8 cellular contexts compared by ENCODE assay signal in the genomic region with DNA sequence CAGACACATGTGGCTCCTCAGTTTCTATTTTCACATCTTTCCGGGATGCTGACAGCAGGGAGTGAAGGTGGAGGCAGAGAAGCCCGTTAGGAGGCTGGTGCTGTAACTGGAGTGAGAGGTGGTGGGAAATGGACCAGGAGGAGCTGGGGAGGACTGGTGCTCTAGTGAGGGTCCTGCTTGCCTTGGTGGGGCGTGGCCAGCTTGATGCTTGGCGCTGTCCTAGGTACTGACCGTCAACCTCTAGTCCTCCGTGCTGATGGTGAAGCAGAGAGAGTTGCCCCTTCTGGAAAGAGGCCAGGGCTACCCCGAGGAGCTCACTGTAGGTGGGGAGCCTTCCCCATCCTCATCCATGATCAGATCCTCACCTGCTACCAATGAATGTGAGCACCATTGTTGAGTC. TPM values are rescaled to one million over a fixed set of nuclear protein-coding genes. Genes with fewer than 3 reads are reported as not detected.
DNase-seq lines count a peak whose midpoint lies in the region; ATAC-seq and TF ChIP-seq lines count a peak whose summit lies in the region.

No MANE protein-coding gene starts in this region.

- H3K4me3 Mint-ChIP-seq in progenitor cell of endocrine pancreas (ENCODE audit: low read depth) = peak overlapping the region; percentile 89

- H3K27me3 ChIP-seq in OCI-LY3 (ENCODE audit: low read depth, low read length) (no peaks in the 10 kb centered on the region), duodenal mucosa (ENCODE audit: control insufficient read depth in 1 of 2, insufficient read depth in 2 of 2, low read length in 2 of 2) (no peaks in the 10 kb centered on the region)

- no peak for DNase-seq in GM12865 (ENCODE audit: low read depth)
- no peak for DNase-seq in progenitor cell of endocrine pancreas (ENCODE audit: low spot score, unreplicated experiment)
- no peak for DNase-seq in anterior cingulate cortex (lab: John Stamatoyannopoulos, UW)
- no peak for DNase-seq in DMS114 treated with DMSO at 0.1 percent for 48 hours (lab: John Stamatoyannopoulos, UW; ENCODE audit: unreplicated experiment)
- no peak for DNase-seq in NCI-H510A treated with DMSO at 0.1 percent for 48 hours (lab: John Stamatoyannopoulos, UW)

- no peak overlapping the region for H2AFZ ChIP-seq in OCI-LY3 (ENCODE audit: low read depth, low read length)

- H3K36me3 ChIP-seq in OCI-LY3 (replicated peaks; ENCODE audit: low read depth, low read length) (peaks cover 50% of the 10 kb centered on the region), duodenal mucosa (ENCODE audit: control insufficient read depth in 1 of 2, insufficient read depth in 2 of 2, low read length in 2 of 2) (peaks cover 0 to 18% of the 10 kb centered on the region in 2 donors)

- no peaks in the 10 kb centered on the region for H3K9me3 Mint-ChIP-seq in progenitor cell of endocrine pancreas (ENCODE audit: low read depth)

- H3K36me3 Mint-ChIP-seq in progenitor cell of endocrine pancreas (ENCODE audit: insufficient read depth) = no peaks in the 10 kb centered on the region

- peaks cover 30% of the 10 kb centered on the region for H3K4me1 Mint-ChIP-seq in progenitor cell of endocrine pancreas (ENCODE audit: low read depth)

- no peaks in the 10 kb centered on the region for H3K27me3 Mint-ChIP-seq in progenitor cell of endocrine pancreas

- H3K4me3 ChIP-seq in GM12865 (ENCODE audit: low read depth, low read length) = peak overlapping the region; percentile 67; the same call in 1 of the 2 replicates
- H3K4me3 ChIP-seq in OCI-LY3 (ENCODE audit: low read length) = peak overlapping the region; percentile 95
- peak overlapping the region; percentile 93 to 96 for H3K4me3 ChIP-seq in duodenal mucosa (ENCODE audit: low read depth in 1 of 2, low read length in 2 of 2)

- no peak for ATAC-seq in GM21515 (IDR thresholded peaks at IDR 0.05; ENCODE audit: unreplicated experiment)

- H3K27ac ChIP-seq in OCI-LY3 (ENCODE audit: low read length) (no peak overlapping the region), duodenal mucosa (ENCODE audit: low read depth, low read length) (no peak overlapping the region)

- no peaks in the 10 kb centered on the region for H3K9me3 ChIP-seq in OCI-LY3 (ENCODE audit: insufficient read depth, low read length)
- H3K9me3 ChIP-seq in duodenal mucosa (ENCODE audit: control insufficient read depth in 1 of 2, low read length in 2 of 2) = no peaks in the 10 kb centered on the region

- H3K4me2 ChIP-seq in OCI-LY3 (ENCODE audit: low read length) = peak overlapping the region; percentile 98

- H3K27ac Mint-ChIP-seq in progenitor cell of endocrine pancreas = peak overlapping the region; percentile 64

- H3K9ac ChIP-seq in OCI-LY3 (ENCODE audit: low read length) (no peak overlapping the region; the same call in 1 of the 2 replicates), duodenal mucosa (ENCODE audit: low read depth in 1 of 2, low read length in 2 of 2) (peak overlapping the region in 1 of 2 donors; percentile 72)

- no peak for TF ChIP-seq CTCF in GM12865 (IDR thresholded peaks at IDR 0.05; ENCODE audit: insufficient read depth, low read depth, low read length, missing control alignments)
- TF ChIP-seq CTCF in OCI-LY3 (IDR thresholded peaks at IDR 0.05; ENCODE audit: low read depth, low read length) = no peak
- TF ChIP-seq CTCF in progenitor cell of endocrine pancreas (IDR thresholded peaks at IDR 0.05; ENCODE audit: unreplicated experiment) = no peak

- H4K20me1 ChIP-seq in OCI-LY3 (ENCODE audit: insufficient read depth, low read length) = peaks cover 3% of the 10 kb centered on the region; the same call in 1 of the 2 replicates

- H3K79me2 ChIP-seq in OCI-LY3 (ENCODE audit: low read length) = peaks cover 64% of the 10 kb centered on the region

- H3K4me1 ChIP-seq in OCI-LY3 (ENCODE audit: low read length) = peaks cover 50% of the 10 kb centered on the region
- H3K4me1 ChIP-seq in duodenal mucosa (ENCODE audit: control insufficient read depth in 1 of 2, insufficient read depth in 2 of 2, low read length in 2 of 2) = peaks cover 35 to 39% of the 10 kb centered on the region in 2 donors

RNA-seq across cellular contexts. Expression of a gene that starts 1.4 kb away (rescaled TPM):
- total RNA-seq in progenitor cell of endocrine pancreas = 10.3 and 10.7 TPM in 2 replicates

RNA-seq across cellular contexts. Expression of a gene that starts 7.8 kb away (rescaled TPM):
- total RNA-seq in progenitor cell of endocrine pancreas = 929 and 983 TPM in 2 replicates

RNA-seq across cellular contexts. Expression of a gene that starts 32.1 kb away (rescaled TPM):
- total RNA-seq in progenitor cell of endocrine pancreas = 23.5 and 24.7 TPM in 2 replicates

RNA-seq across cellular contexts. Expression of a gene that starts 32.4 kb away (rescaled TPM):
- 45.1 and 46.3 TPM in 2 replicates for total RNA-seq in progenitor cell of endocrine pancreas
